In genomic region chr2:96491860-96492497, GRCh38 we compare ENCODE assay signal across 13 cellular contexts. TPM values are rescaled to one million over a fixed set of nuclear protein-coding genes. Genes with fewer than 3 reads are reported as not detected.
"Had no signal": no experiment of that assay in that cellular context is flagged by ENCODE, and none has a peak within 500 bp of the region (broad histone marks: within the 10 kb centered on the region; RNA-seq: fewer than 3 reads in every experiment).

No MANE protein-coding gene starts in this region.

- H3K36me3 Mint-ChIP-seq: brain had no signal

- H3K4me1 Mint-ChIP-seq: brain had no signal

- DNase-seq: activated CD4-positive, CD25-positive, alpha-beta regulatory T cell treated with anti-CD3 and anti-CD28 coated beads, Interleukin-2, amount 50 U/mL, for 72 hours; activated gamma-delta T cell treated with Interleukin-2 at 50 U/mL for 16 hours; central memory CD4-positive, alpha-beta T cell; colonic mucosa; mammary epithelial cell; ovary; T-helper 9 cell; thyroid gland had no signal

- ATAC-seq: left lobe of liver, sciatic nerve had no signal

- H3K4me3 Mint-ChIP-seq: brain had no signal

- H3K27ac Mint-ChIP-seq: brain had no signal

RNA-seq across cellular contexts. Expression of gene NEURL3, which starts 13.2 kb away (rescaled TPM):
- total RNA-seq: esophagus muscularis mucosa, mammary epithelial cell, ovary, urinary bladder had no signal
